Comparison of ENCODE assay signal across 27 cellular contexts in the genomic region with DNA sequence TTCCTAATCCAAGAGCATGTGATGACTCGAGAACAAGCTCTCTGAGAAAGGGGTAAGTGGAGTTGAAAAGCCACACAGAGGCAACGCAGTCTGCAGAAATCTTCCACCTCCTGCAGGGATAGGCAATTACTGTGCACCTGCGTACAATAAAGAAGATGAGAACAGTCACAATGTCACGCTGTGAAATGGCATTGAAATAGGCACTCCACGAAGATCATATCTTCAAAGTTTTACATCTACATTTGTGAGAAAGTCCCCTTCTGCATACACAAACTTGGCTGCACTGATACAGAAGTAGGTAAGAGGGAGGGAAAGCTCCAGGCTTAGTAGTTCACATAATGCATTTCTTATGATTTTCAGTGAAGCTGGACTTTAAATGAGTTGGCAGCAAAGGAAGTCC. TPM values are rescaled to one million over a fixed set of nuclear protein-coding genes. Genes with fewer than 3 reads are reported as not detected.
A peak's percentile ranks its signal among the peaks of the same experiment; 100 is the strongest.
DNase-seq lines count a peak whose midpoint lies in the region.
"Had no signal": no experiment of that assay in that cellular context is flagged by ENCODE, and none has a peak within 500 bp of the region (broad histone marks: within the 10 kb centered on the region; RNA-seq: fewer than 3 reads in every experiment).

No MANE protein-coding gene starts in this region.

- H3K9ac ChIP-seq in neuronal stem cell (ENCODE audit: low read depth, low read length, poor library complexity), result no peak overlapping the region
- H3K9ac ChIP-seq: SK-N-SH had no signal

- H2AFZ ChIP-seq in neuronal stem cell (ENCODE audit: low read length), result peak overlapping the region; percentile 5

- H3K4me1 ChIP-seq in neuronal stem cell (ENCODE audit: control insufficient read depth in 2 of 2, insufficient read depth in 1 of 2, low read depth in 1 of 2, low read length in 2 of 2), result peaks cover 3 to 5% of the 10 kb centered on the region in 2 donors
- H3K4me1 ChIP-seq in effector memory CD4-positive, alpha-beta T cell (ENCODE audit: control insufficient read depth, insufficient read depth, low read length, poor library complexity, severe bottlenecking), result no peaks in the 10 kb centered on the region
- H3K4me1 ChIP-seq: ascending aorta, pancreas, right atrium auricular region had no signal

- no peaks in the 10 kb centered on the region for H3K79me1 ChIP-seq in neuronal stem cell (ENCODE audit: low read depth, low read length)

- H3K4me2 ChIP-seq in neuronal stem cell (ENCODE audit: insufficient read depth, low read length, poor library complexity, severe bottlenecking), result no peak overlapping the region
- H3K4me2 ChIP-seq: SK-N-SH had no signal

- no peak overlapping the region for H2BK5ac ChIP-seq in neuronal stem cell (ENCODE audit: low read length)

- H3K4me3 ChIP-seq in neuronal stem cell (ENCODE audit: low read length in 2 of 2), result no peak overlapping the region
- H3K4me3 ChIP-seq in effector memory CD4-positive, alpha-beta T cell (ENCODE audit: insufficient read depth, low read depth, low read length, poor library complexity, severe bottlenecking), result no peak overlapping the region
- H3K4me3 ChIP-seq: ascending aorta, pancreas, right atrium auricular region, spleen, suprapubic skin had no signal

- no CpG with 5 or more reads among the region's 5 CpGs for WGBS in neuronal stem cell (ENCODE audit: extremely low coverage in 2 of 2, insufficient read length in 2 of 2, insufficient replicate concordance in 1 of 2), 2 donors

- DNase-seq in NCI-H2107 treated with DMSO at 0.1 percent for 48 hours (lab: John Stamatoyannopoulos, UW; ENCODE audit: unreplicated experiment), result peak; percentile 57
- no peak for DNase-seq in NCI-H2107 (lab: John Stamatoyannopoulos, UW)
- DNase-seq in NCI-H1417 (lab: John Stamatoyannopoulos, UW), result peak; percentile 44 to 93 (median 70)
- peak; percentile 89 for DNase-seq in NCI-H69 (lab: John Stamatoyannopoulos, UW)
- DNase-seq in neuronal stem cell (ENCODE audit: low spot score), result no peak
- no peak for DNase-seq in DMS153 treated with DMSO at 0.1 percent for 48 hours (lab: John Stamatoyannopoulos, UW; ENCODE audit: unreplicated experiment)
- no peak for DNase-seq in activated CD4-positive, alpha-beta T cell treated with anti-CD3 and anti-CD28 coated beads for 48 hours
- DNase-seq in effector memory CD4-positive, alpha-beta T cell, result no peak
- DNase-seq: activated CD4-positive, alpha-beta T cell treated with anti-CD3 and anti-CD28 coated beads, Interleukin-2, amount 50 U/mL, for 1 hour; activated CD8-positive, alpha-beta memory T cell treated with anti-CD3 and anti-CD28 coated beads, Interleukin-2, amount 10 ng/mL, durations not matched to agents 7 days and 5 days; activated naive CD4-positive, alpha-beta T cell treated with anti-CD3 and anti-CD28 coated beads for 36 hours; BE2C; dermis blood vessel endothelial cell; DMS79; hypothalamus; left ventricle myocardium superior; midbrain; NCI-H524 treated with DMSO at 0.1 percent for 48 hours; pancreas; SK-N-SH; spleen; stimulated activated CD4-positive, alpha-beta T cell treated with anti-CD3 and anti-CD28 coated beads, Interleukin-2, amount 100 ng/mL, for 48 hours; stimulated activated naive B cell treated with anti-CD40 and anti-IgM and Interleukin-4, amounts not matched to agents 10 μg/mL and 1 μg/mL and 100 μg/mL, for 72 hours; WERI-Rb-1 had no signal

- no peak overlapping the region for H3K14ac ChIP-seq in neuronal stem cell (ENCODE audit: low read length)

- no peak overlapping the region for H3K18ac ChIP-seq in neuronal stem cell (ENCODE audit: low read length)

- H3K36me3 ChIP-seq in neuronal stem cell (replicated peaks in 1 of 2; ENCODE audit: control insufficient read depth in 2 of 2, insufficient read depth in 2 of 2, low read length in 2 of 2), result no peaks in the 10 kb centered on the region
- H3K36me3 ChIP-seq in effector memory CD4-positive, alpha-beta T cell (ENCODE audit: control insufficient read depth, insufficient read depth, low read length), result peaks cover 37% of the 10 kb centered on the region
- H3K36me3 ChIP-seq: BE2C, pancreas, WERI-Rb-1 had no signal

- H3K4ac ChIP-seq in neuronal stem cell (ENCODE audit: low read length), result no peak overlapping the region

- H2BK12ac ChIP-seq in neuronal stem cell (ENCODE audit: low read length), result no peak overlapping the region

- H2BK120ac ChIP-seq in neuronal stem cell (ENCODE audit: low read depth, low read length), result no peak overlapping the region

- H3K23ac ChIP-seq in neuronal stem cell (ENCODE audit: low read depth, low read length, poor library complexity), result no peak overlapping the region

- H2BK15ac ChIP-seq in neuronal stem cell (ENCODE audit: low read length), result no peak overlapping the region

- no peaks in the 10 kb centered on the region for H3K9me3 ChIP-seq in neuronal stem cell (replicated peaks in 1 of 2; ENCODE audit: control insufficient read depth in 2 of 2, insufficient read depth in 1 of 2, low read depth in 1 of 2, low read length in 2 of 2)
- H3K9me3 ChIP-seq in effector memory CD4-positive, alpha-beta T cell (ENCODE audit: control insufficient read depth, low read length), result no peaks in the 10 kb centered on the region
- H3K9me3 ChIP-seq: ascending aorta, BE2C, pancreas, right atrium auricular region, SK-N-SH, suprapubic skin had no signal

- no peak overlapping the region for H3K27ac ChIP-seq in neuronal stem cell (replicated peaks; ENCODE audit: low read length)
- H3K27ac ChIP-seq in effector memory CD4-positive, alpha-beta T cell (ENCODE audit: insufficient read depth, low read length, poor library complexity, severe bottlenecking), result no peak overlapping the region
- H3K27ac ChIP-seq: ascending aorta, pancreas, right atrium auricular region, spleen, suprapubic skin, WERI-Rb-1 had no signal

- no peak overlapping the region for H2AK5ac ChIP-seq in neuronal stem cell (ENCODE audit: low read depth, low read length)

- H3K27me3 ChIP-seq in neuronal stem cell (ENCODE audit: control insufficient read depth in 3 of 3, insufficient read depth in 3 of 3, low read depth in 1 of 3, low read length in 3 of 3), result no peaks in the 10 kb centered on the region
- H3K27me3 ChIP-seq in effector memory CD4-positive, alpha-beta T cell (replicated peaks; ENCODE audit: control insufficient read depth, insufficient read depth, low read length, poor library complexity, severe bottlenecking), result no peaks in the 10 kb centered on the region
- H3K27me3 ChIP-seq: ascending aorta, BE2C, pancreas, right atrium auricular region, spleen, suprapubic skin had no signal

- no peak overlapping the region for H4K91ac ChIP-seq in neuronal stem cell (ENCODE audit: low read depth, low read length, poor library complexity)

- no peak overlapping the region for H4K8ac ChIP-seq in neuronal stem cell (ENCODE audit: low read depth, low read length)

RNA-seq across cellular contexts. Expression of gene DDX60L, which starts 27.1 kb away (rescaled TPM):
- polyA plus RNA-seq in neuronal stem cell (2013, experiment 1 of 2), result 0.25 TPM
- 0.44 TPM for polyA plus RNA-seq in neuronal stem cell (2013, experiment 2 of 2)

RNA-seq across cellular contexts. Expression of gene PALLD, which starts 43.7 kb away (rescaled TPM):
- 107 TPM for polyA plus RNA-seq in neuronal stem cell (2013, experiment 1 of 2)
- 114 TPM for polyA plus RNA-seq in neuronal stem cell (2013, experiment 2 of 2)

Comparison
In these comparisons a context has a peak if more than half of its experiments do, and no peak if none do; other contexts are left out.
1. DNase-seq: peak in NCI-H2107 treated with DMSO at 0.1 percent for 48 hours (single experiment), NCI-H1417 (3 of 3) and NCI-H69 (single experiment); none in NCI-H2107 (single experiment), neuronal stem cell (single experiment), DMS153 treated with DMSO at 0.1 percent for 48 hours (single experiment), activated CD4-positive, alpha-beta T cell treated with anti-CD3 and anti-CD28 coated beads for 48 hours (single experiment) and effector memory CD4-positive, alpha-beta T cell (0 of 3).